ENCODE assay signal across 20 cellular contexts in the genomic region with DNA sequence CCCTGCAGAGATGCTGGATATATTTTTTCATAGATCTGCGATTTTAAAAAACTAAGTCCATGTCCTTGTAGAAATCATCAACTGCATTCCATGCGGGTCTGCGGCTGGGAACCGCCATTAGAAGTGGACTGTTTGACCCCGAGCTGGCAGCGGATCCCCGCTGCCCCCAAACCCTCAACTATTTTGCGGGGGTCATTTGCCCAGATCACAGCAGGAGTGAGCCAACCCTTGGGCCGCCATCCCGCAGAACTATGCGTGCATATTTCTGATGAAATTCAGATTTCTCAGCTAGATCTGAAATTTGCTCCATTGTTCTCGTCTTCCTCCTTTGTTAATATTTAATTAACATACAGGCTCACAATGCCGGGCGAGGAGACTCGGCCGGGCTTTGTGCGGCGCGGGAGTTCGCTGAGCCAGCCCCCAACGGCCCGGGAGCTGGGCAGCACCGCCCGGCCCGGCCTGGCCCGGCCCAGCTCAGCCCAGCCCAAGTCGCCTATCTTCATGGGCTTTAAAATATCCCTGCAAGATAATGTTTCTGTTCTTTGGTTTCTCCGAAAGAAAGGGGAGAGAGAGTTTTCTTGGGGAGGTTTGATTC. TPM values are rescaled to one million over a fixed set of nuclear protein-coding genes. Genes with fewer than 3 reads are reported as not detected.
DNase-seq lines count a peak whose midpoint lies in the region; ATAC-seq and TF ChIP-seq lines count a peak whose summit lies in the region.
"Had no signal": no experiment of that assay in that cellular context is flagged by ENCODE, and none has a peak within 500 bp of the region (broad histone marks: within the 10 kb centered on the region; RNA-seq: fewer than 3 reads in every experiment).

No MANE protein-coding gene starts in this region.

- H3K9me2 ChIP-seq in GM23338 (ENCODE audit: insufficient read depth): no peaks in the 10 kb centered on the region

- H3K36me3 Mint-ChIP-seq in GM23338 (ENCODE audit: low read depth) (no peaks in the 10 kb centered on the region), T-cell (no peaks in the 10 kb centered on the region), osteocyte (ENCODE audit: unreplicated experiment) (peaks cover 2% of the 10 kb centered on the region)

- H3K27ac ChIP-seq in GM23338 (ENCODE audit: low read depth): no peak overlapping the region
- H3K27ac ChIP-seq in iPS-20b (ENCODE audit: low read length): no peak overlapping the region
- H3K27ac ChIP-seq: cardiac muscle cell, gastroesophageal sphincter, suprapubic skin had no signal

- peak; percentile 4; the same call in 2 of the 3 replicates for ATAC-seq in GM23338
- ATAC-seq in T-cell (replicated peaks in 1 of 4): no peak
- no peak for ATAC-seq in GM18868 (IDR thresholded peaks at IDR 0.05; ENCODE audit: unreplicated experiment)
- ATAC-seq in HG02973 (IDR thresholded peaks at IDR 0.05; ENCODE audit: unreplicated experiment): no peak
- ATAC-seq: gastroesophageal sphincter, GM12878, left lobe of liver had no signal

- POLR2A ChIA-PET in T-cell (lab: Charles Lee): no interaction called here

- H4K20me1 ChIP-seq in GM23338 (replicated peaks; ENCODE audit: insufficient read depth): peaks cover 42% of the 10 kb centered on the region

- H3K4me1 Mint-ChIP-seq in GM23338: peaks cover 21% of the 10 kb centered on the region
- H3K4me1 Mint-ChIP-seq in T-cell: peaks cover 18 to 28% (median 24%) of the 10 kb centered on the region in 3 donors
- H3K4me1 Mint-ChIP-seq in osteocyte (ENCODE audit: unreplicated experiment): peaks cover 19% of the 10 kb centered on the region

- peaks cover 6% of the 10 kb centered on the region; the same call in 1 of the 2 replicates for H3K9me3 ChIP-seq in iPS-20b (ENCODE audit: insufficient read depth, low read depth, low read length)
- H3K9me3 ChIP-seq: BE2C, gastroesophageal sphincter, suprapubic skin had no signal

- H3K9me3 Mint-ChIP-seq in GM23338 (peaks cover 4% of the 10 kb centered on the region), T-cell (no peaks in the 10 kb centered on the region), osteocyte (ENCODE audit: unreplicated experiment) (no peaks in the 10 kb centered on the region)

- DNase-seq in GM23338 (ENCODE audit: low spot score) (peak; percentile 57), T-cell (no peak), osteocyte (ENCODE audit: extremely low spot score, unreplicated experiment) (no peak), NCI-H2081 treated with DMSO at 0.1 percent for 48 hours (lab: John Stamatoyannopoulos, UW) (no peak)
- DNase-seq: activated T-cell treated with anti-CD3 and anti-CD28 coated beads for 4 hours; BE2C; dorsolateral prefrontal cortex; GF-D8; NCI-H1436 treated with DMSO at 0.1 percent for 48 hours; small intestine; stimulated activated CD8-positive, alpha-beta memory T cell treated with anti-CD3 and anti-CD28 coated beads, Interleukin-4, amount 100 ng/mL, for 48 hours had no signal

- TF ChIP-seq CTCF in GM23338 (conservative IDR thresholded peaks at IDR 0.05; ENCODE audit: low read depth in 2 of 2) (no peak), osteocyte (IDR thresholded peaks at IDR 0.05) (no peak)

- no peaks in the 10 kb centered on the region for H3K79me2 ChIP-seq in GM23338 (replicated peaks; ENCODE audit: insufficient read depth)

- H3K4me2 ChIP-seq in GM23338: peak overlapping the region; percentile 60

- H3K36me3 ChIP-seq in GM23338 (ENCODE audit: insufficient read depth) (no peaks in the 10 kb centered on the region), iPS-20b (ENCODE audit: insufficient read depth, low read depth, low read length) (no peaks in the 10 kb centered on the region)
- H3K36me3 ChIP-seq: BE2C, cardiac muscle cell, gastroesophageal sphincter, suprapubic skin had no signal

- H3F3A ChIP-seq in GM23338 (replicated peaks; ENCODE audit: low read depth): peaks cover 28% of the 10 kb centered on the region

- H3K4me3 ChIP-seq in GM23338 (peak overlapping the region; percentile 39; the same call in 1 of the 2 replicates), iPS-20b (ENCODE audit: low read length) (peak overlapping the region; percentile 46; the same call in 1 of the 2 replicates)
- H3K4me3 ChIP-seq: cardiac muscle cell, gastroesophageal sphincter, GM12878, suprapubic skin had no signal

- H3K9ac ChIP-seq in iPS-20b (ENCODE audit: low read depth, low read length): no peak overlapping the region; the same call in 1 of the 2 replicates

- no peak overlapping the region for H2AFZ ChIP-seq in GM23338

- peaks cover 95% of the 10 kb centered on the region for H3K27me3 Mint-ChIP-seq in GM23338 (ENCODE audit: insufficient read depth, low read depth, poor library complexity)
- peaks cover 52 to 77% of the 10 kb centered on the region in 2 donors for H3K27me3 Mint-ChIP-seq in T-cell
- peaks cover 38% of the 10 kb centered on the region for H3K27me3 Mint-ChIP-seq in osteocyte (ENCODE audit: unreplicated experiment)

- peaks cover 40% of the 10 kb centered on the region for H3K4me1 ChIP-seq in GM23338 (ENCODE audit: insufficient read depth)
- no peaks in the 10 kb centered on the region for H3K4me1 ChIP-seq in iPS-20b (ENCODE audit: insufficient read depth, low read length)
- H3K4me1 ChIP-seq: BE2C had no signal

- H3K4me3 Mint-ChIP-seq in GM23338: peak overlapping the region; percentile 21; the same call in 1 of the 3 replicates
- peak overlapping the region in 2 of 3 donors; percentile 13 to 77 for H3K4me3 Mint-ChIP-seq in T-cell
- H3K4me3 Mint-ChIP-seq in osteocyte (ENCODE audit: unreplicated experiment): peak overlapping the region; percentile 79

- CTCF ChIA-PET in T-cell (lab: Charles Lee): no interaction called here

- H3K27ac Mint-ChIP-seq in GM23338: no peak overlapping the region
- no peak overlapping the region for H3K27ac Mint-ChIP-seq in T-cell
- no peak overlapping the region for H3K27ac Mint-ChIP-seq in osteocyte (ENCODE audit: unreplicated experiment)

- H3K27me3 ChIP-seq in GM23338 (ENCODE audit: insufficient read depth): peaks cover 97% of the 10 kb centered on the region
- H3K27me3 ChIP-seq in iPS-20b (ENCODE audit: insufficient read depth, low read length): peaks cover 98% of the 10 kb centered on the region

TF ChIP-seq in GM23338, 12 proteins besides CTCF, POLR2A, EP300 and RAD21:
- peak; percentile 95 for TF ChIP-seq EZH2 (IDR thresholded peaks at IDR 0.05; ENCODE audit: low read depth, unreplicated experiment)
- TF ChIP-seq ZNF114 (CRISPR knock-in tag; IDR thresholded peaks at IDR 0.05): no peak

RNA-seq across cellular contexts. Expression of a gene that starts 2.0 kb away (rescaled TPM):
- total RNA-seq in GM23338 (2014; rRNA removed; shearing (Covaris generic)): not detected in 2 replicates
- not detected in 2 replicates for polyA plus RNA-seq in GM23338 (2016; fragmentation: Nextera tagmentation; extraction: Ambion mirVana)
- not detected for total RNA-seq in T-cell
- total RNA-seq in osteocyte: 3.3 and 3.4 TPM in 2 replicates
- total RNA-seq: cardiac muscle cell, esophagus mucosa, GM12878, left lobe of liver had no signal
- polyA plus RNA-seq: cardiac muscle cell, GM12878, small intestine had no signal

Comparison
In these comparisons a context has a peak if more than half of its experiments do, and no peak if none do; other contexts are left out.
1. H3K4me3 Mint-ChIP-seq: peak in every context shown above with its lines; median percentile 79 in osteocyte; 45 in T-cell; 21 in GM23338.